1 cellular context compared by ENCODE assay signal in the genomic region with DNA sequence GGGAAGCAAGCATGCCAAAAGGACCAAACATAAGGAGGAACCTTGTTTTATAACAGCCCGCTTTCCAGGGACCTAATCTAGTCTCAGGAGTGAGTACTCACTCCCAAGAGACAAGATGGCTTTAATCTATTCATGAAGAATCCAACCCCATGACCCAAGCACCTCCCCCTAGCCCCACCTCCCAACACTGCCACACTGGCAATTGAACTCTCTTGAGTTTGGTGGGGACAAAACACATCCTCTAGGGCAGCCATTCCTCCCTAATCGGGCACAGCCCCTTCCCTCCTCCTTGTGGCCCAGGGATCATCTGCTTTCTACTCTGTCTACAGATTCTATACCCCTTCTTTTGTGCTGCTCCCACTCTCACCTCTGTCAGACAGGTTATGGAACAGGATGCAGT.
TF ChIP-seq lines count a peak whose summit lies in the region.

No MANE protein-coding gene starts in this region.

TF ChIP-seq in H1, 55 proteins besides CTCF, POLR2A, EP300 and RAD21 (continued from another document):
- TF ChIP-seq JUN (IDR thresholded peaks at IDR 0.05; ENCODE audit: low read depth, low read length) = no peak
- TF ChIP-seq KDM4A (IDR thresholded peaks at IDR 0.05; ENCODE audit: low read depth, low read length, severe bottlenecking) = no peak
